ENCODE assay signal across 27 cellular contexts in the genomic region with DNA sequence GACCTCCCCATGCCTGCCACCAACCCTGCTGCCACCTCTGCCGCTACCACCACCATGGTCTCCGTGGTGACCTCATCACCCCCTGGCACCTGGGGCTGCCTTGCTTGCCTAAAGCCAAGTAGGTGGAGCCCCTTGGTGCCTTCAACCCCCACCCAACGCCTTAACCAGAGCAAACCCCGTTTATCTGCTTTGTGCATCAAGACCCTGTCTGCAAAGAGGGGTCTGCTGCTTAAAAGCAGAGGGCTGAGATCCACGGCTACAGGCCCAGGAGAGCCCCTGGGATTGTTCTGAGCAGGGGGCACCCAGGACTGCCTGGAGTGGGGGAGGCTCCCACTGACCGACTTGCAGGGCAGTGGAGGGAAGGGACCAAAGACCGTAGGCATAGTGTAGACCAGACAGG. TPM values are rescaled to one million over a fixed set of nuclear protein-coding genes. Genes with fewer than 3 reads are reported as not detected.
"Had no signal": no experiment of that assay in that cellular context is flagged by ENCODE, and none has a peak within 500 bp of the region (broad histone marks: within the 10 kb centered on the region; RNA-seq: fewer than 3 reads in every experiment).

No MANE protein-coding gene starts in this region.

- H3K9me3 Mint-ChIP-seq: effector memory CD8-positive, alpha-beta T cell; endodermal cell; mesothelial cell of epicardium; naive B cell had no signal

- H3K27me3 Mint-ChIP-seq: effector memory CD8-positive, alpha-beta T cell; naive B cell had no signal

- H3K27ac Mint-ChIP-seq: effector memory CD8-positive, alpha-beta T cell; endodermal cell; mesothelial cell of epicardium had no signal

- H3K27ac ChIP-seq: colonic mucosa, epithelial cell of prostate, esophagus squamous epithelium, gastrocnemius medialis, heart right ventricle, left lung, lower lobe of right lung had no signal

- H3K36me3 Mint-ChIP-seq: mesothelial cell of epicardium, naive B cell had no signal

- H3K36me3 ChIP-seq: colonic mucosa, esophagus squamous epithelium, gastrocnemius medialis, heart right ventricle, left lung, lower lobe of right lung had no signal

- DNase-seq: colonic mucosa; effector CD8-positive, alpha-beta T cell; effector memory CD8-positive, alpha-beta T cell; endodermal cell; erythroblast; esophagus squamous epithelium; foreskin fibroblast; foreskin melanocyte; gastrocnemius medialis; glutamatergic neuron; head of caudate nucleus; heart right ventricle; hippocampal formation; left cardiac atrium; left lung; left ventricle myocardium superior; lower lobe of right lung; mesenchymal stem cell; mucosa of descending colon; naive B cell had no signal

- H3K27me3 ChIP-seq: colonic mucosa had no signal

- FAIRE-seq: endometrium, islet of Langerhans, keratinocyte had no signal

- H3K9me3 ChIP-seq: colonic mucosa, esophagus squamous epithelium, gastrocnemius medialis, heart right ventricle, left lung, lower lobe of right lung, mucosa of descending colon had no signal

- H3K4me3 Mint-ChIP-seq: effector memory CD8-positive, alpha-beta T cell; endodermal cell; mesothelial cell of epicardium had no signal

- H3K4me3 ChIP-seq: colonic mucosa, esophagus squamous epithelium, gastrocnemius medialis, heart right ventricle, left lung, lower lobe of right lung, mucosa of descending colon had no signal

- ATAC-seq: effector memory CD8-positive, alpha-beta T cell; esophagus mucosa; gastrocnemius medialis; heart right ventricle; left cardiac atrium; left lung; left ventricle myocardium superior; lower lobe of right lung; mucosa of descending colon had no signal

RNA-seq across cellular contexts. Expression of a gene that starts 28.3 kb away (rescaled TPM):
- total RNA-seq: esophagus mucosa, left ventricle myocardium superior, lung microvascular endothelial cell had no signal
